ENCODE assay signal across 7 cellular contexts in genomic region chr19:49422407-49423277, GRCh38. TPM values are rescaled to one million over a fixed set of nuclear protein-coding genes. Genes with fewer than 3 reads are reported as not detected.
DNase-seq lines count a peak whose midpoint lies in the region; ATAC-seq and TF ChIP-seq lines count a peak whose summit lies in the region.
"Had no signal": no experiment of that assay in that cellular context is flagged by ENCODE, and none has a peak within 500 bp of the region (broad histone marks: within the 10 kb centered on the region; RNA-seq: fewer than 3 reads in every experiment).

No MANE protein-coding gene starts in this region.

- peak; percentile 23 for TF ChIP-seq CTCF in GM10248 (IDR thresholded peaks at IDR 0.05; ENCODE audit: control extremely low read depth, extremely low read depth, low read depth, missing control alignments)
- peak; percentile 77 for TF ChIP-seq CTCF in Panc1 (IDR thresholded peaks at IDR 0.05)

- CTCF ChIA-PET in GM10248 (lab: Yijun Ruan, JAX) (no interaction called here), Panc1 (lab: Charles Lee) (no interaction called here)

- H3K4me3 ChIP-seq in Panc1 (ENCODE audit: low read depth in 2 of 2, low read length in 2 of 2) = peak overlapping the region; percentile 20 to 35

- no peaks in the 10 kb centered on the region for H3K9me3 ChIP-seq in Panc1 (ENCODE audit: control insufficient read depth, insufficient read depth, low read depth, low read length)

- H3K27ac ChIP-seq in Panc1 (ENCODE audit: low read length) = no peak overlapping the region

- in situ Hi-C loops in Panc1 (cut with HindIII; ENCODE audit: low pct_unique_long_range_greater_than_20kb, low sequenced_read_pairs) = no loop called here

- peak; percentile 64 for ATAC-seq in Panc1
- no peak for ATAC-seq in GM18909 (IDR thresholded peaks at IDR 0.05; ENCODE audit: poor library complexity, unreplicated experiment)
- no peak for ATAC-seq in HG02981 (IDR thresholded peaks at IDR 0.05; ENCODE audit: unreplicated experiment)

- intact Hi-C loops in Panc1 (cut with micrococcal nuclease; ENCODE audit: unreplicated experiment) = no loop called here

- peaks cover 3% of the 10 kb centered on the region; the same call in 1 of the 2 replicates for H3K4me1 ChIP-seq in Panc1 (ENCODE audit: control insufficient read depth, insufficient read depth, low read length)

- no TSS peak for BruUV-seq in Panc1 (replicated peaks; lab: Mats Ljungman, UMichigan)

- H3K27me3 ChIP-seq in Panc1 (ENCODE audit: control insufficient read depth, insufficient read depth, low read length) = peaks cover 10% of the 10 kb centered on the region

- DNase-seq in GM10248 (ENCODE audit: extremely low spot score) = peak; percentile 58
- DNase-seq in Panc1 (ENCODE audit: low read depth, low spot score) = no peak
- peak; percentile 13 for DNase-seq in epidermal melanocyte (ENCODE audit: insufficient read length, low spot score)
- peak; percentile 74 for DNase-seq in stimulated activated CD8-positive, alpha-beta memory T cell treated with anti-CD3 and anti-CD28 coated beads, Interleukin-4, amount 100 ng/mL, for 48 hours

- POLR2A ChIA-PET in GM10248 (lab: Yijun Ruan, JAX) (no interaction called here), Panc1 (lab: Charles Lee) (no interaction called here)

- no peaks in the 10 kb centered on the region for H3K36me3 ChIP-seq in Panc1 (ENCODE audit: control insufficient read depth, insufficient read depth, low read length)

RNA-seq across cellular contexts. Expression of gene PTH2, which starts 0.6 kb away (rescaled TPM):
- total RNA-seq in Panc1 (2021; ENCODE audit: unreplicated experiment) = not detected
- not detected for polyA plus RNA-seq in Panc1 (2012; ENCODE audit: insufficient read length)
- total RNA-seq: T-helper 1 cell treated with Interleukin-12 subunit alpha and Interleukin-12 subunit beta and Interleukin-4 antibody, amounts not matched to agents 30 ng/mL and 1 ng/mL, for 36 hours had no signal

RNA-seq across cellular contexts. Expression of gene GFY, which starts 2.5 kb away (rescaled TPM):
- total RNA-seq in Panc1 (2021; ENCODE audit: unreplicated experiment) = not detected
- polyA plus RNA-seq in Panc1 (2012; ENCODE audit: insufficient read length) = not detected
- total RNA-seq: T-helper 1 cell treated with Interleukin-12 subunit alpha and Interleukin-12 subunit beta and Interleukin-4 antibody, amounts not matched to agents 30 ng/mL and 1 ng/mL, for 36 hours had no signal

RNA-seq across cellular contexts. Expression of gene SLC17A7, which starts 18.7 kb away (rescaled TPM):
- total RNA-seq in Panc1 (2021; ENCODE audit: unreplicated experiment) = 1.2 TPM
- polyA plus RNA-seq in Panc1 (2012; ENCODE audit: insufficient read length) = 1.7 TPM

RNA-seq across cellular contexts. Expression of gene PIH1D1, which starts 29.0 kb away (rescaled TPM):
- total RNA-seq in Panc1 (2021; ENCODE audit: unreplicated experiment) = 78.5 TPM
- 72.4 TPM for polyA plus RNA-seq in Panc1 (2012; ENCODE audit: insufficient read length)

RNA-seq across cellular contexts. Expression of gene ALDH16A1, which starts 30.4 kb away (rescaled TPM):
- total RNA-seq in Panc1 (2021; ENCODE audit: unreplicated experiment) = 19.6 TPM
- polyA plus RNA-seq in Panc1 (2012; ENCODE audit: insufficient read length) = 31.7 TPM
